Comparison of ENCODE assay signal across 8 cellular contexts in genomic region chr5:14665949-14666741, GRCh38. TPM values are rescaled to one million over a fixed set of nuclear protein-coding genes. Genes with fewer than 3 reads are reported as not detected.
DNase-seq lines count a peak whose midpoint lies in the region; ATAC-seq and TF ChIP-seq lines count a peak whose summit lies in the region.

No MANE protein-coding gene starts in this region.

- peaks cover 13% of the 10 kb centered on the region for H3K36me3 Mint-ChIP-seq in type B pancreatic cell

- peak; percentile 44 for TF ChIP-seq POLR2A in GM19099 (IDR thresholded peaks at IDR 0.05; ENCODE audit: extremely low read depth, insufficient read length, low read depth)

- H3K9ac ChIP-seq in SU-DHL-6 (ENCODE audit: low read length): peak overlapping the region; percentile 91
- peak overlapping the region; percentile 69 for H3K9ac ChIP-seq in mucosa of stomach (ENCODE audit: low read length)

- TF ChIP-seq CTCF in SU-DHL-6 (IDR thresholded peaks at IDR 0.05; ENCODE audit: insufficient read depth, low read length, poor library complexity, severe bottlenecking): no peak
- TF ChIP-seq CTCF in brain microvascular endothelial cell (IDR thresholded peaks at IDR 0.05; ENCODE audit: low read depth, low read length, missing control alignments): peak; percentile 30
- TF ChIP-seq CTCF in type B pancreatic cell (conservative IDR thresholded peaks at IDR 0.05): peak; percentile 64

- ATAC-seq in HG03159 (IDR thresholded peaks at IDR 0.05; ENCODE audit: unreplicated experiment): peak; percentile 49

- H3K27ac ChIP-seq in SU-DHL-6 (ENCODE audit: low read depth, low read length) (peak overlapping the region; percentile 76), brain microvascular endothelial cell (no peak overlapping the region)

- peaks cover 32% of the 10 kb centered on the region for H3K4me1 Mint-ChIP-seq in type B pancreatic cell (ENCODE audit: unreplicated experiment)

- in situ Hi-C loops in brain microvascular endothelial cell (cut with HindIII; ENCODE audit: low pct_ligation_motif_present, low sequenced_read_pairs): no loop called here

- no peak overlapping the region for H2AFZ ChIP-seq in SU-DHL-6 (ENCODE audit: low read depth, low read length, severe bottlenecking)

- no peaks in the 10 kb centered on the region for H3K9me3 Mint-ChIP-seq in type B pancreatic cell

- H3F3A ChIP-seq in SU-DHL-6 (ENCODE audit: insufficient read depth): peaks cover 15% of the 10 kb centered on the region

- H3K27me3 Mint-ChIP-seq in type B pancreatic cell: no peaks in the 10 kb centered on the region

- peak overlapping the region; percentile 91 for H3K4me2 ChIP-seq in SU-DHL-6 (ENCODE audit: low read depth, low read length, poor library complexity, severe bottlenecking)

- no peaks in the 10 kb centered on the region for H3K9me2 ChIP-seq in SU-DHL-6 (replicated peaks; ENCODE audit: insufficient read depth, low read length)

- peak overlapping the region; percentile 79 for H3K27ac Mint-ChIP-seq in type B pancreatic cell

- H3K4me3 ChIP-seq in SU-DHL-6 (ENCODE audit: insufficient read depth, low read length, poor library complexity, severe bottlenecking) (peak overlapping the region; percentile 84), brain microvascular endothelial cell (ENCODE audit: low read depth, low read length) (peak overlapping the region; percentile 26), mucosa of stomach (ENCODE audit: low read length) (peak overlapping the region; percentile 33)

- H3K36me3 ChIP-seq in SU-DHL-6 (ENCODE audit: low read length) (peaks cover 7% of the 10 kb centered on the region; the same call in 1 of the 2 replicates), brain microvascular endothelial cell (replicated peaks) (no peaks in the 10 kb centered on the region), mucosa of stomach (ENCODE audit: control insufficient read depth, insufficient read depth, low read length) (no peaks in the 10 kb centered on the region)

- H3K9me3 ChIP-seq in SU-DHL-6 (ENCODE audit: insufficient read depth, low read length): no peaks in the 10 kb centered on the region
- no peaks in the 10 kb centered on the region for H3K9me3 ChIP-seq in mucosa of stomach (ENCODE audit: control insufficient read depth, low read length)

- H3K27me3 ChIP-seq in SU-DHL-6 (ENCODE audit: low read length) (no peaks in the 10 kb centered on the region), brain microvascular endothelial cell (replicated peaks) (no peaks in the 10 kb centered on the region), mucosa of stomach (ENCODE audit: control insufficient read depth, insufficient read depth, low read length) (no peaks in the 10 kb centered on the region)

- H3K4me1 ChIP-seq in mucosa of stomach (ENCODE audit: control insufficient read depth, insufficient read depth, low read length): peaks cover 42% of the 10 kb centered on the region

- peak; percentile 12 for DNase-seq in COR-L47 (lab: John Stamatoyannopoulos, UW)
- DNase-seq in brain microvascular endothelial cell: no peak
- no peak for DNase-seq in type B pancreatic cell (ENCODE audit: extremely low spot score, unreplicated experiment)
- no peak for DNase-seq in dedifferentiated amniotic fluid mesenchymal stem cell (ENCODE audit: extremely low spot score)

- peak overlapping the region; percentile 94 for H3K4me3 Mint-ChIP-seq in type B pancreatic cell

- peaks cover 30% of the 10 kb centered on the region; the same call in 1 of the 2 replicates for H4K20me1 ChIP-seq in SU-DHL-6 (ENCODE audit: low read depth, low read length)

- H3K79me2 ChIP-seq in SU-DHL-6 (ENCODE audit: insufficient read depth, low read length): peaks cover 68% of the 10 kb centered on the region

RNA-seq across cellular contexts. Expression of gene OTULIN, which starts 1.6 kb away (rescaled TPM):
- total RNA-seq in type B pancreatic cell (ENCODE audit: low replicate concordance): 24.4 and 31.1 TPM in 2 replicates

Comparison
In these comparisons a context has a peak if more than half of its experiments do, and no peak if none do; other contexts are left out.
1. H3K4me3 ChIP-seq: peak in every context shown above with its lines; median percentile 84 in SU-DHL-6; 33 in mucosa of stomach; 26 in brain microvascular endothelial cell.